ENCODE assay signal across 14 cellular contexts in the genomic region with DNA sequence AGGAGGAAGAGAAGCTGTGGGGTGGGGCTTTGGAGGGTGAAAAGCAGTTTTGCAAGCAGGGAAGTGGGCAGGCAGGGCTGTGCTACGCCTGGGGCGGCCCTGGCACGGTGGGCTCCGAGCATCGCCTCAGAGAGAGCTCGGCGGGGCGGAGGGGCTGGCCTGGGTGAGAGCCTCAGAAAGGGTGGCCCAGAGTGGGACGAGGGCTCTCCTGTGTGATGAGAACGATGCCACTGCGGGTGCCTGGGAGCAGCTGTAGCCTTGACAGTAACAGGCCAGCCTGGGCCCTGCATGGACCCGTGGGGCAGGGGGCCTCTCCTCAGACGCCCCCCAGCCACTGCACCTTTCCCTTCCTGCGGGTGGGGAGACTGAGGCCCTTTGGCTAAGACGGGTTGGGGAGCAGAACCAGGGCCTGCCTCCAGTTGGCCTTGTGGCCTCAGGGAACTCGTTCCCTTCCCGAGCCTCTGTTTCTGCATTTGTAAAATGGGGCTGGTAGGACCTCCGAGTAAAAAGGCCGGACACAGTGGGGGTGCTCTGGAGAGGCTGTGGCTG.
"Had no signal": no experiment of that assay in that cellular context is flagged by ENCODE, and none has a peak within 500 bp of the region (broad histone marks: within the 10 kb centered on the region; RNA-seq: fewer than 3 reads in every experiment).

No MANE protein-coding gene starts in this region.

- H3K27me3 Mint-ChIP-seq: activated CD4-positive, alpha-beta memory T cell treated with anti-CD3 and anti-CD28 coated beads, Interleukin-2, amount 10 ng/mL, durations not matched to agents 7 days and 5 days; activated naive CD4-positive, alpha-beta T cell treated with anti-CD3 and anti-CD28 coated beads, Interleukin-2, amount 10 ng/mL, durations not matched to agents 7 days and 5 days; memory B cell; stimulated activated naive CD8-positive, alpha-beta T cell treated with anti-CD3 and anti-CD28 coated beads, Interleukin-15, amount 100 ng/mL, for 72 hours had no signal

- H3K4me1 ChIP-seq: breast epithelium, parathyroid adenoma had no signal

- H3K4me1 Mint-ChIP-seq: activated CD4-positive, alpha-beta memory T cell treated with anti-CD3 and anti-CD28 coated beads, Interleukin-2, amount 10 ng/mL, durations not matched to agents 7 days and 5 days; activated naive CD4-positive, alpha-beta T cell treated with anti-CD3 and anti-CD28 coated beads, Interleukin-2, amount 10 ng/mL, durations not matched to agents 7 days and 5 days; nephron; stimulated activated naive CD8-positive, alpha-beta T cell treated with anti-CD3 and anti-CD28 coated beads, Interleukin-15, amount 100 ng/mL, for 72 hours had no signal

- H3K9me3 ChIP-seq: breast epithelium, left lung had no signal

- H3K9me3 Mint-ChIP-seq: activated CD4-positive, alpha-beta memory T cell treated with anti-CD3 and anti-CD28 coated beads, Interleukin-2, amount 10 ng/mL, durations not matched to agents 7 days and 5 days; activated naive CD4-positive, alpha-beta T cell treated with anti-CD3 and anti-CD28 coated beads, Interleukin-2, amount 10 ng/mL, durations not matched to agents 7 days and 5 days; activated T-helper 2 cell treated with anti-CD3 and anti-CD28 coated beads, Interferon-gamma antibody, Interleukin-2, Interleukin-4, amounts not matched to agents 10 μg/mL and 5 μg/mL and 100 μg/mL, durations not matched to agents 14 hours and 24 hours and 36 hours; memory B cell; nephron; stimulated activated naive CD8-positive, alpha-beta T cell treated with anti-CD3 and anti-CD28 coated beads, Interleukin-15, amount 100 ng/mL, for 72 hours had no signal

- ATAC-seq: left lung had no signal

- H3K27me3 ChIP-seq: breast epithelium, left lung had no signal

- DNase-seq: activated CD4-positive, alpha-beta memory T cell treated with anti-CD3 and anti-CD28 coated beads, Interleukin-2, amount 10 ng/mL, durations not matched to agents 7 days and 5 days; activated naive CD4-positive, alpha-beta T cell treated with anti-CD3 and anti-CD28 coated beads, Interleukin-2, amount 10 ng/mL, durations not matched to agents 7 days and 5 days; effector CD4-positive, alpha-beta T cell; foreskin melanocyte; stimulated activated CD4-positive, alpha-beta T cell treated with anti-CD3 and anti-CD28 coated beads, Interleukin-4, amount 100 ng/mL, for 1 hour; stimulated activated CD8-positive, alpha-beta memory T cell treated with anti-CD3 and anti-CD28 coated beads, Interleukin-4, amount 100 ng/mL, for 48 hours; stimulated activated naive CD8-positive, alpha-beta T cell treated with anti-CD3 and anti-CD28 coated beads, Interleukin-15, amount 100 ng/mL, for 72 hours; T-helper 9 cell had no signal

- H3K4me3 ChIP-seq: breast epithelium, left lung had no signal

- H3K4me3 Mint-ChIP-seq: activated CD4-positive, alpha-beta memory T cell treated with anti-CD3 and anti-CD28 coated beads, Interleukin-2, amount 10 ng/mL, durations not matched to agents 7 days and 5 days; activated naive CD4-positive, alpha-beta T cell treated with anti-CD3 and anti-CD28 coated beads, Interleukin-2, amount 10 ng/mL, durations not matched to agents 7 days and 5 days; memory B cell; nephron; stimulated activated naive CD8-positive, alpha-beta T cell treated with anti-CD3 and anti-CD28 coated beads, Interleukin-15, amount 100 ng/mL, for 72 hours had no signal

- H3K27ac Mint-ChIP-seq: activated CD4-positive, alpha-beta memory T cell treated with anti-CD3 and anti-CD28 coated beads, Interleukin-2, amount 10 ng/mL, durations not matched to agents 7 days and 5 days; activated naive CD4-positive, alpha-beta T cell treated with anti-CD3 and anti-CD28 coated beads, Interleukin-2, amount 10 ng/mL, durations not matched to agents 7 days and 5 days; activated T-helper 2 cell treated with anti-CD3 and anti-CD28 coated beads, Interferon-gamma antibody, Interleukin-2, Interleukin-4, amounts not matched to agents 10 μg/mL and 5 μg/mL and 100 μg/mL, durations not matched to agents 14 hours and 24 hours and 36 hours; memory B cell; nephron; stimulated activated naive CD8-positive, alpha-beta T cell treated with anti-CD3 and anti-CD28 coated beads, Interleukin-15, amount 100 ng/mL, for 72 hours had no signal

- H3K27ac ChIP-seq: breast epithelium, left lung, parathyroid adenoma had no signal
